Comparison of ENCODE assay signal across 23 cellular contexts in the genomic region with DNA sequence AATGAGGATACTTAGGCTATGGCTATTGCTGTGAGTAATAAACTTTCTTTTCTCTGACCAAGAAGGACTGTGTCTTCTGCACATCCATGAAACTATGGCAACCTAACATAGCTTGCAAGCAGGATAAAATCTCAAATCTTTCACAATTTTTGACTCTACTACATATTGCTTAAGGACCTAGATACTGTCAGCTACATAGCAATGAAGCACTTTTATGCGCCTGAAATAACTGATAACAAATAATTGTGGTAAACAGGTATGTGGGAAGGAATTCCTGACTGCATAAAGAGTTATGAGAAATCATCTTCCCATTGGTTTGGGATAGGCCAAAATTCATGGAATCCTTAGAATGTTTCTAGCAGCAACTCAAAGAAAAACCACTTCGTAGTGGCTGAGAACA. TPM values are rescaled to one million over a fixed set of nuclear protein-coding genes. Genes with fewer than 3 reads are reported as not detected.
A peak's percentile ranks its signal among the peaks of the same experiment; 100 is the strongest.
DNase-seq lines count a peak whose midpoint lies in the region; ATAC-seq and TF ChIP-seq lines count a peak whose summit lies in the region.
"Had no signal": no experiment of that assay in that cellular context is flagged by ENCODE, and none has a peak within 500 bp of the region (broad histone marks: within the 10 kb centered on the region; RNA-seq: fewer than 3 reads in every experiment).

No MANE protein-coding gene starts in this region.

- H3K4me3 Mint-ChIP-seq in activated CD4-positive, alpha-beta T cell treated with anti-CD3 and anti-CD28 coated beads, Interleukin-2, amount 10 ng/mL, durations not matched to agents 24 days and 14 days: no peak overlapping the region
- H3K4me3 Mint-ChIP-seq: activated naive CD4-positive, alpha-beta T cell treated with anti-CD3 and anti-CD28 coated beads for 36 hours; CD4-positive, alpha-beta T cell; naive B cell; stimulated activated effector memory CD8-positive, alpha-beta T cell treated with anti-CD3 and anti-CD28 coated beads, Interleukin-12 subunit alpha, Interleukin-12 subunit beta, amount 100 ng/mL, for 72 hours; T-helper 2 cell treated with Interferon-gamma antibody and Interleukin-4, amounts not matched to agents 5 μg/mL and 100 μg/mL, for 36 hours had no signal

- no peaks in the 10 kb centered on the region for H3K27me3 Mint-ChIP-seq in activated CD4-positive, alpha-beta T cell treated with anti-CD3 and anti-CD28 coated beads, Interleukin-2, amount 10 ng/mL, durations not matched to agents 24 days and 14 days
- H3K27me3 Mint-ChIP-seq: CD4-positive, alpha-beta T cell; naive B cell had no signal

- in situ Hi-C loops in astrocyte of the spinal cord (cut with HindIII; ENCODE audit: low sequenced_read_pairs): no loop called here

- TF ChIP-seq CTCF in astrocyte of the spinal cord (IDR thresholded peaks at IDR 0.05; ENCODE audit: low read depth, low read length): no peak

- intact Hi-C loops in activated CD4-positive, alpha-beta T cell treated with anti-CD3 and anti-CD28 coated beads, Interleukin-2, amount 10 ng/mL, durations not matched to agents 24 days and 14 days (cut with micrococcal nuclease): no loop called here

- no peak overlapping the region for H3K4me3 ChIP-seq in astrocyte of the spinal cord (ENCODE audit: low read depth, low read length)
- H3K4me3 ChIP-seq: left ventricle myocardium inferior, spleen, tibial artery had no signal

- DNase-seq in A172 (ENCODE audit: low spot score) (peak; percentile 68), HS-27A (ENCODE audit: low read depth) (peak; percentile 69), astrocyte of the spinal cord (ENCODE audit: low read depth, low spot score) (peak; percentile 34), kidney glomerular epithelial cell (lab: John Stamatoyannopoulos, UW) (peak; percentile 43), islet precursor cell (no peak)
- DNase-seq in activated effector memory CD4-positive, alpha-beta T cell treated with anti-CD3 and anti-CD28 coated beads, Interleukin-2, amount 50 U/mL, for 16 hours: no peak
- no peak for DNase-seq in activated CD4-positive, alpha-beta T cell treated with anti-CD3 and anti-CD28 coated beads, Interleukin-2, amount 10 ng/mL, durations not matched to agents 24 days and 14 days
- DNase-seq: 8988T; activated CD4-positive, alpha-beta T cell treated with anti-CD3 and anti-CD28 coated beads for 1 hour; activated CD8-positive, alpha-beta memory T cell treated with anti-CD3 and anti-CD28 coated beads, Interleukin-2, amount 50 U/mL, for 4 hours; activated naive CD4-positive, alpha-beta T cell treated with anti-CD3 and anti-CD28 coated beads for 36 hours; CD4-positive, alpha-beta T cell; DND-41; effector memory CD4-positive, alpha-beta T cell; left ventricle myocardium inferior; naive B cell; NCI-H446 treated with DMSO at 0.1 percent for 48 hours; SIG-M5; spleen; tibial artery had no signal

- no peak overlapping the region for H3K27ac Mint-ChIP-seq in activated CD4-positive, alpha-beta T cell treated with anti-CD3 and anti-CD28 coated beads, Interleukin-2, amount 10 ng/mL, durations not matched to agents 24 days and 14 days
- H3K27ac Mint-ChIP-seq: activated naive CD4-positive, alpha-beta T cell treated with anti-CD3 and anti-CD28 coated beads for 36 hours; CD4-positive, alpha-beta T cell; naive B cell; stimulated activated effector memory CD8-positive, alpha-beta T cell treated with anti-CD3 and anti-CD28 coated beads, Interleukin-12 subunit alpha, Interleukin-12 subunit beta, amount 100 ng/mL, for 72 hours; T-helper 2 cell treated with Interferon-gamma antibody and Interleukin-4, amounts not matched to agents 5 μg/mL and 100 μg/mL, for 36 hours had no signal

- ATAC-seq in HG03196 (IDR thresholded peaks at IDR 0.05; ENCODE audit: unreplicated experiment): no peak
- ATAC-seq: stimulated activated effector memory CD8-positive, alpha-beta T cell treated with anti-CD3 and anti-CD28 coated beads, Interleukin-12 subunit alpha, Interleukin-12 subunit beta, amount 100 ng/mL, for 72 hours had no signal

- no peaks in the 10 kb centered on the region for H3K4me1 Mint-ChIP-seq in activated CD4-positive, alpha-beta T cell treated with anti-CD3 and anti-CD28 coated beads, Interleukin-2, amount 10 ng/mL, durations not matched to agents 24 days and 14 days
- H3K4me1 Mint-ChIP-seq: naive B cell; stimulated activated effector memory CD8-positive, alpha-beta T cell treated with anti-CD3 and anti-CD28 coated beads, Interleukin-12 subunit alpha, Interleukin-12 subunit beta, amount 100 ng/mL, for 72 hours had no signal

- H3K9me3 Mint-ChIP-seq in activated CD4-positive, alpha-beta T cell treated with anti-CD3 and anti-CD28 coated beads, Interleukin-2, amount 10 ng/mL, durations not matched to agents 24 days and 14 days: no peaks in the 10 kb centered on the region
- H3K9me3 Mint-ChIP-seq: T-helper 2 cell treated with Interferon-gamma antibody and Interleukin-4, amounts not matched to agents 5 μg/mL and 100 μg/mL, for 36 hours had no signal

- no peaks in the 10 kb centered on the region for H3K36me3 Mint-ChIP-seq in activated CD4-positive, alpha-beta T cell treated with anti-CD3 and anti-CD28 coated beads, Interleukin-2, amount 10 ng/mL, durations not matched to agents 24 days and 14 days (ENCODE audit: low read depth)
- H3K36me3 Mint-ChIP-seq: naive B cell; stimulated activated effector memory CD8-positive, alpha-beta T cell treated with anti-CD3 and anti-CD28 coated beads, Interleukin-12 subunit alpha, Interleukin-12 subunit beta, amount 100 ng/mL, for 72 hours had no signal

RNA-seq across cellular contexts. Expression of gene PDGFC, which starts 41.2 kb away (rescaled TPM):
- 27.5 and 36.9 TPM in 2 replicates for total RNA-seq in A172 (2014; rRNA removed; shearing (Covaris generic))
- total RNA-seq in activated CD4-positive, alpha-beta T cell treated with anti-CD3 and anti-CD28 coated beads, Interleukin-2, amount 10 ng/mL, durations not matched to agents 24 days and 14 days: not detected in 2 replicates
- total RNA-seq: activated naive CD4-positive, alpha-beta T cell treated with anti-CD3 and anti-CD28 coated beads for 36 hours; CD4-positive, alpha-beta T cell had no signal

Comparison
In these comparisons a context has a peak if more than half of its experiments do, and no peak if none do; other contexts are left out.
1. DNase-seq: peak in A172 (single experiment), HS-27A (single experiment), astrocyte of the spinal cord (single experiment) and kidney glomerular epithelial cell (single experiment); none in activated effector memory CD4-positive, alpha-beta T cell treated with anti-CD3 and anti-CD28 coated beads, Interleukin-2, amount 50 U/mL, for 16 hours (single experiment), activated CD4-positive, alpha-beta T cell treated with anti-CD3 and anti-CD28 coated beads, Interleukin-2, amount 10 ng/mL, durations not matched to agents 24 days and 14 days (single experiment) and islet precursor cell (single experiment).
2. RNA of gene PDGFC, which starts 41.2 kb away (total RNA-seq): 27.5 to 36.9 TPM in A172; not detected in activated CD4-positive, alpha-beta T cell treated with anti-CD3 and anti-CD28 coated beads, Interleukin-2, amount 10 ng/mL, durations not matched to agents 24 days and 14 days; every median in the first group is over 10 times any median in the second.